ENCODE assay signal across 8 cellular contexts in genomic region chr10:102113956-102114857, GRCh38. TPM values are rescaled to one million over a fixed set of nuclear protein-coding genes. Genes with fewer than 3 reads are reported as not detected.
A peak's percentile ranks its signal among the peaks of the same experiment; 100 is the strongest.
DNase-seq lines count a peak whose midpoint lies in the region; ATAC-seq and TF ChIP-seq lines count a peak whose summit lies in the region.

No MANE protein-coding gene starts in this region.

- H3K36me3 Mint-ChIP-seq in HFFc6 (ENCODE audit: low read depth), result peaks cover 16% of the 10 kb centered on the region

- DNase-seq in GM06990 (ENCODE audit: extremely low read depth, insufficient read length), result peak; percentile 35
- no peak for DNase-seq in HFFc6
- DNase-seq in Panc1 (ENCODE audit: low read depth, low spot score), result no peak
- peak; percentile 35 to 71 (median 55) for DNase-seq in mucosa of descending colon
- DNase-seq in hepatic stellate cell (ENCODE audit: low spot score), result no peak
- no peak for DNase-seq in NCI-H1105 treated with DMSO at 0.1 percent for 48 hours (lab: John Stamatoyannopoulos, UW)

- BruUV-seq in Panc1 (replicated peaks; lab: Mats Ljungman, UMichigan), result no TSS peak

- ATAC-seq in Panc1, result peak; percentile 14
- ATAC-seq in mucosa of descending colon, result peak; percentile 37
- ATAC-seq in HG02588 (IDR thresholded peaks at IDR 0.05; ENCODE audit: unreplicated experiment), result no peak

- POLR2A ChIA-PET in Panc1 (lab: Charles Lee), result no interaction called here

- H3K4me1 Mint-ChIP-seq in HFFc6 (ENCODE audit: low read depth), result peaks cover 65% of the 10 kb centered on the region

- 0 to 1% methylated on average over 43 of the region's 45 CpGs for WGBS in ectodermal cell, 2 experiments

- H3K27me3 Mint-ChIP-seq in HFFc6 (ENCODE audit: insufficient read depth), result no peaks in the 10 kb centered on the region; the same call in 1 of the 2 replicates

- H3K27me3 ChIP-seq in GM06990 (replicated peaks; ENCODE audit: control insufficient read depth, insufficient read depth, low read length) (no peaks in the 10 kb centered on the region), Panc1 (ENCODE audit: control insufficient read depth, insufficient read depth, low read length) (no peaks in the 10 kb centered on the region), ectodermal cell (ENCODE audit: control insufficient read depth, insufficient read depth, low read length, poor library complexity, severe bottlenecking) (no peaks in the 10 kb centered on the region)

- peaks cover 60% of the 10 kb centered on the region for H3K4me1 ChIP-seq in Panc1 (ENCODE audit: control insufficient read depth, insufficient read depth, low read length)
- H3K4me1 ChIP-seq in ectodermal cell (ENCODE audit: control insufficient read depth, insufficient read depth, low read length), result peaks cover 58% of the 10 kb centered on the region
- H3K4me1 ChIP-seq in mucosa of descending colon (ENCODE audit: low read depth), result peaks cover 44% of the 10 kb centered on the region

- TF ChIP-seq CTCF in GM06990 (IDR thresholded peaks at IDR 0.05; ENCODE audit: insufficient read depth, low read length, poor library complexity, severe bottlenecking) (no peak), HFFc6 (IDR thresholded peaks at IDR 0.05) (no peak), Panc1 (IDR thresholded peaks at IDR 0.05) (no peak), mucosa of descending colon (IDR thresholded peaks at IDR 0.05) (no peak)

- H3K4me3 ChIP-seq in GM06990 (replicated peaks; ENCODE audit: low read depth, low read length), result peak overlapping the region; percentile 75
- peak overlapping the region; percentile 74 to 84 for H3K4me3 ChIP-seq in Panc1 (ENCODE audit: low read depth in 2 of 2, low read length in 2 of 2)
- peak overlapping the region; percentile 96 for H3K4me3 ChIP-seq in ectodermal cell (ENCODE audit: insufficient read depth, low read depth, low read length)
- H3K4me3 ChIP-seq in mucosa of descending colon, result peak overlapping the region; percentile 34

- no peaks in the 10 kb centered on the region for H3K9me3 Mint-ChIP-seq in HFFc6

- H3K27ac Mint-ChIP-seq in HFFc6, result peak overlapping the region; percentile 78

- intact Hi-C loops in Panc1 (cut with micrococcal nuclease; ENCODE audit: unreplicated experiment), result no loop called here
- intact Hi-C loops in mucosa of descending colon (cut with DNase I, micrococcal nuclease), result no loop called here

- H3K4me3 Mint-ChIP-seq in HFFc6, result peak overlapping the region; percentile 94

- H3K9me3 ChIP-seq in Panc1 (ENCODE audit: control insufficient read depth, insufficient read depth, low read depth, low read length) (no peaks in the 10 kb centered on the region), ectodermal cell (ENCODE audit: control insufficient read depth, low read length) (no peaks in the 10 kb centered on the region), mucosa of descending colon (no peaks in the 10 kb centered on the region)

- in situ Hi-C loops in Panc1 (cut with HindIII; ENCODE audit: low pct_unique_long_range_greater_than_20kb, low sequenced_read_pairs), result no loop called here

- H3K27ac ChIP-seq in Panc1 (ENCODE audit: low read length) (peak overlapping the region; percentile 85), ectodermal cell (ENCODE audit: insufficient read depth, low read depth, low read length, poor library complexity, severe bottlenecking) (peak overlapping the region; percentile 70)

- CTCF ChIA-PET in Panc1 (lab: Charles Lee), result interaction anchor here (0.6 to 0.7 kb wide), 4 partner anchors 18 to 226 kb away, joined by 3 to 6 read pairs (median 4); no protein-coding TSS in a partner anchor

- peaks cover 20% of the 10 kb centered on the region for H3K36me3 ChIP-seq in GM06990 (ENCODE audit: control insufficient read depth, insufficient read depth, low read length)
- H3K36me3 ChIP-seq in Panc1 (ENCODE audit: control insufficient read depth, insufficient read depth, low read length), result peaks cover 23% of the 10 kb centered on the region
- peaks cover 21% of the 10 kb centered on the region for H3K36me3 ChIP-seq in ectodermal cell (ENCODE audit: control insufficient read depth, insufficient read depth, low read length)
- H3K36me3 ChIP-seq in mucosa of descending colon (ENCODE audit: low read depth), result peaks cover 13% of the 10 kb centered on the region

RNA-seq across cellular contexts. Expression of gene LDB1, which starts 6.0 kb away (rescaled TPM):
- 10 to 100 TPM; 51.6 to 64.8 (median 59.3) TPM for total RNA-seq in HFFc6 (2021; fragmentation: NEBNext Ultra II Directional; extraction: Animal tissue kit (Norgen Biotek cat#: 25700))
- 87.6 TPM for total RNA-seq in Panc1 (2021; ENCODE audit: unreplicated experiment)
- 125 TPM for polyA plus RNA-seq in Panc1 (2012; ENCODE audit: insufficient read length)
- polyA plus RNA-seq in ectodermal cell (2013, experiment 1 of 4), result 153 TPM
- polyA plus RNA-seq in ectodermal cell (2013, experiment 2 of 4), result 154 TPM
- polyA plus RNA-seq in ectodermal cell (2013, experiment 3 of 4), result 123 TPM
- polyA plus RNA-seq in ectodermal cell (2013, experiment 4 of 4), result 130 TPM
- total RNA-seq in mucosa of descending colon, result 10 to 100 TPM; 32.3 to 92.2 (median 37.2) TPM

RNA-seq across cellular contexts. Expression of gene PPRC1, which starts 18.6 kb away (rescaled TPM):
- total RNA-seq in HFFc6 (2021; fragmentation: NEBNext Ultra II Directional; extraction: Animal tissue kit (Norgen Biotek cat#: 25700)), result 10 to 100 TPM; 49.4 to 56.6 (median 53.8) TPM
- total RNA-seq in Panc1 (2021; ENCODE audit: unreplicated experiment) (87.9 TPM), mucosa of descending colon (10 to 100 TPM; 17.1 to 30.3 (median 20.3) TPM)
- 58.1 TPM for polyA plus RNA-seq in Panc1 (2012; ENCODE audit: insufficient read length)
- 43.4 TPM for polyA plus RNA-seq in ectodermal cell (2013, experiment 1 of 4)
- 49.1 TPM for polyA plus RNA-seq in ectodermal cell (2013, experiment 2 of 4)
- polyA plus RNA-seq in ectodermal cell (2013, experiment 3 of 4), result 31.6 TPM
- 33.1 TPM for polyA plus RNA-seq in ectodermal cell (2013, experiment 4 of 4)

RNA-seq across cellular contexts. Expression of gene NOLC1, which starts 38.0 kb away (rescaled TPM):
- 10 to 100 TPM; 47.6 to 62.2 (median 58.4) TPM for total RNA-seq in HFFc6 (2021; fragmentation: NEBNext Ultra II Directional; extraction: Animal tissue kit (Norgen Biotek cat#: 25700))
- total RNA-seq in Panc1 (2021; ENCODE audit: unreplicated experiment) (182 TPM), mucosa of descending colon (10 to 100 TPM; 33.2 to 44.3 (median 40.1) TPM)
- 141 TPM for polyA plus RNA-seq in Panc1 (2012; ENCODE audit: insufficient read length)
- 129 TPM for polyA plus RNA-seq in ectodermal cell (2013, experiment 1 of 4)
- polyA plus RNA-seq in ectodermal cell (2013, experiment 2 of 4), result 131 TPM
- 88.1 TPM for polyA plus RNA-seq in ectodermal cell (2013, experiment 3 of 4)
- 98.9 TPM for polyA plus RNA-seq in ectodermal cell (2013, experiment 4 of 4)

RNA-seq across cellular contexts. Expression of gene HPS6, which starts 49.1 kb away (rescaled TPM):
- 10 to 100 TPM; 22.0 to 29.4 (median 24.0) TPM for total RNA-seq in HFFc6 (2021; fragmentation: NEBNext Ultra II Directional; extraction: Animal tissue kit (Norgen Biotek cat#: 25700))
- total RNA-seq in Panc1 (2021; ENCODE audit: unreplicated experiment) (34.5 TPM), mucosa of descending colon (10 to 100 TPM; 17.8 to 21.4 (median 18.3) TPM)
- 32.4 TPM for polyA plus RNA-seq in Panc1 (2012; ENCODE audit: insufficient read length)
- polyA plus RNA-seq in ectodermal cell (2013, experiment 1 of 4), result 11.3 TPM
- polyA plus RNA-seq in ectodermal cell (2013, experiment 2 of 4), result 10.6 TPM
- 8.4 TPM for polyA plus RNA-seq in ectodermal cell (2013, experiment 3 of 4)
- 9.2 TPM for polyA plus RNA-seq in ectodermal cell (2013, experiment 4 of 4)

RNA-seq across cellular contexts. Expression of gene ARMH3, which starts 58.2 kb away (rescaled TPM):
- total RNA-seq in HFFc6 (2021; fragmentation: NEBNext Ultra II Directional; extraction: Animal tissue kit (Norgen Biotek cat#: 25700)), result 10 to 100 TPM; 18.0 to 21.7 (median 18.8) TPM
- total RNA-seq in Panc1 (2021; ENCODE audit: unreplicated experiment) (30.6 TPM), mucosa of descending colon (10 to 100 TPM; 25.8 to 45.6 (median 28.1) TPM)
- polyA plus RNA-seq in Panc1 (2012; ENCODE audit: insufficient read length), result 19.3 TPM
- polyA plus RNA-seq in ectodermal cell (2013, experiment 1 of 4), result 20.7 TPM
- polyA plus RNA-seq in ectodermal cell (2013, experiment 2 of 4), result 21.3 TPM
- 16.1 TPM for polyA plus RNA-seq in ectodermal cell (2013, experiment 3 of 4)
- polyA plus RNA-seq in ectodermal cell (2013, experiment 4 of 4), result 16.3 TPM

Comparison
In these comparisons a context has a peak if more than half of its experiments do, and no peak if none do; other contexts are left out.
1. DNase-seq: peak in GM06990 (single experiment) and mucosa of descending colon (3 of 3); none in HFFc6 (single experiment), Panc1 (single experiment), hepatic stellate cell (single experiment) and NCI-H1105 treated with DMSO at 0.1 percent for 48 hours (single experiment).
2. H3K4me3 ChIP-seq: peak in every context shown above with its lines; median percentile 96 in ectodermal cell; 79 in Panc1; 75 in GM06990; 34 in mucosa of descending colon.